ENCODE assay signal across 16 cellular contexts in genomic region chr11:26730711-26731460, GRCh38. TPM values are rescaled to one million over a fixed set of nuclear protein-coding genes. Genes with fewer than 3 reads are reported as not detected.
A peak's percentile ranks its signal among the peaks of the same experiment; 100 is the strongest.
DNase-seq lines count a peak whose midpoint lies in the region; ATAC-seq lines count a peak whose summit lies in the region.
"Had no signal": no experiment of that assay in that cellular context is flagged by ENCODE, and none has a peak within 500 bp of the region (broad histone marks: within the 10 kb centered on the region; RNA-seq: fewer than 3 reads in every experiment).

No MANE protein-coding gene starts in this region.

- DNase-seq in AG20443 (ENCODE audit: low spot score): peak; percentile 26
- DNase-seq in HT1080 (ENCODE audit: low read depth): peak; percentile 5
- DNase-seq in amniotic epithelial cell (ENCODE audit: low read depth): peak; percentile 7
- peak; percentile 14 for DNase-seq in inferior parietal cortex (ENCODE audit: extremely low spot score)
- DNase-seq in globus pallidus (ENCODE audit: low spot score): no peak
- DNase-seq in stimulated activated CD8-positive, alpha-beta memory T cell treated with anti-CD3 and anti-CD28 coated beads, Interleukin-4, amount 100 ng/mL, for 48 hours: no peak
- DNase-seq in activated CD4-positive, alpha-beta T cell treated with anti-CD3 and anti-CD28 coated beads, Interleukin-2, amount 10 ng/mL, durations not matched to agents 24 days and 14 days: no peak
- DNase-seq: activated CD4-positive, alpha-beta T cell treated with anti-CD3 and anti-CD28 coated beads, Interleukin-2, amount 50 U/mL, for 48 hours; activated effector memory CD4-positive, alpha-beta T cell treated with anti-CD3 and anti-CD28 coated beads, Interleukin-2, amount 50 U/mL, for 16 hours; BE2C; DND-41; NCI-H1092; PC-3 had no signal

- H3K27ac Mint-ChIP-seq in activated CD4-positive, alpha-beta T cell treated with anti-CD3 and anti-CD28 coated beads, Interleukin-2, amount 10 ng/mL, durations not matched to agents 24 days and 14 days: no peak overlapping the region
- H3K27ac Mint-ChIP-seq: stimulated activated naive CD8-positive, alpha-beta T cell treated with anti-CD3 and anti-CD28 coated beads, Interleukin-15, Interleukin-2, amounts not matched to agents 100 ng/mL and 50 ng/mL, for 24 hours had no signal

- intact Hi-C loops in activated CD4-positive, alpha-beta T cell treated with anti-CD3 and anti-CD28 coated beads, Interleukin-2, amount 10 ng/mL, durations not matched to agents 24 days and 14 days (cut with micrococcal nuclease): no loop called here

- H3K9me3 Mint-ChIP-seq in activated CD4-positive, alpha-beta T cell treated with anti-CD3 and anti-CD28 coated beads, Interleukin-2, amount 10 ng/mL, durations not matched to agents 24 days and 14 days: peaks cover 3% of the 10 kb centered on the region

- H3K36me3 Mint-ChIP-seq in activated CD4-positive, alpha-beta T cell treated with anti-CD3 and anti-CD28 coated beads, Interleukin-2, amount 10 ng/mL, durations not matched to agents 24 days and 14 days (ENCODE audit: low read depth): no peaks in the 10 kb centered on the region

- H3K27me3 Mint-ChIP-seq in activated CD4-positive, alpha-beta T cell treated with anti-CD3 and anti-CD28 coated beads, Interleukin-2, amount 10 ng/mL, durations not matched to agents 24 days and 14 days: no peaks in the 10 kb centered on the region
- H3K27me3 Mint-ChIP-seq: stimulated activated naive CD8-positive, alpha-beta T cell treated with anti-CD3 and anti-CD28 coated beads, Interleukin-15, Interleukin-2, amounts not matched to agents 100 ng/mL and 50 ng/mL, for 24 hours had no signal

- H3K4me1 Mint-ChIP-seq in activated CD4-positive, alpha-beta T cell treated with anti-CD3 and anti-CD28 coated beads, Interleukin-2, amount 10 ng/mL, durations not matched to agents 24 days and 14 days: no peaks in the 10 kb centered on the region

- H3K4me3 Mint-ChIP-seq in activated CD4-positive, alpha-beta T cell treated with anti-CD3 and anti-CD28 coated beads, Interleukin-2, amount 10 ng/mL, durations not matched to agents 24 days and 14 days: no peak overlapping the region
- H3K4me3 Mint-ChIP-seq: stimulated activated naive CD8-positive, alpha-beta T cell treated with anti-CD3 and anti-CD28 coated beads, Interleukin-15, Interleukin-2, amounts not matched to agents 100 ng/mL and 50 ng/mL, for 24 hours had no signal

- ATAC-seq in HG03460 (IDR thresholded peaks at IDR 0.05; ENCODE audit: unreplicated experiment): no peak
- ATAC-seq: PC-3 had no signal

RNA-seq across cellular contexts. Expression of gene SLC5A12, which starts 9.0 kb away (rescaled TPM):
- total RNA-seq in HT1080 (2014; rRNA removed; shearing (Covaris generic)): not detected in 2 replicates
- not detected in 2 replicates for polyA plus RNA-seq in HT1080 (2015; cell fraction: cytosol; rRNA removed)
- polyA plus RNA-seq in HT1080 (2015; cell fraction: nucleus; rRNA removed): 0.04 TPM in 1 of 2 replicates, not detected in the other
- total RNA-seq in activated CD4-positive, alpha-beta T cell treated with anti-CD3 and anti-CD28 coated beads, Interleukin-2, amount 10 ng/mL, durations not matched to agents 24 days and 14 days: not detected in 2 replicates
- total RNA-seq: PC-3, pulmonary artery endothelial cell had no signal

Comparison
In these comparisons a context has a peak if more than half of its experiments do, and no peak if none do; other contexts are left out.
1. DNase-seq: peak in AG20443 (single experiment), HT1080 (single experiment), amniotic epithelial cell (single experiment) and inferior parietal cortex (single experiment); none in globus pallidus (single experiment), stimulated activated CD8-positive, alpha-beta memory T cell treated with anti-CD3 and anti-CD28 coated beads, Interleukin-4, amount 100 ng/mL, for 48 hours (single experiment) and activated CD4-positive, alpha-beta T cell treated with anti-CD3 and anti-CD28 coated beads, Interleukin-2, amount 10 ng/mL, durations not matched to agents 24 days and 14 days (single experiment).